In genomic region chr16:57016301-57016700, GRCh38 we compare ENCODE assay signal across 24 cellular contexts. TPM values are rescaled to one million over a fixed set of nuclear protein-coding genes. Genes with fewer than 3 reads are reported as not detected.
DNase-seq lines count a peak whose midpoint lies in the region; ATAC-seq, FAIRE-seq and TF ChIP-seq lines count a peak whose summit lies in the region.
"Had no signal": no experiment of that assay in that cellular context is flagged by ENCODE, and none has a peak within 500 bp of the region (broad histone marks: within the 10 kb centered on the region; RNA-seq: fewer than 3 reads in every experiment).

No MANE protein-coding gene starts in this region.

- H3K27ac ChIP-seq in Karpas-422 (ENCODE audit: low read length) = 0 out of 2 replicates have a peak overlapping the region, but pooled peaks have one; percentile 41
- H3K27ac ChIP-seq: brain microvascular endothelial cell, tibial nerve, VCaP had no signal

- H3K36me3 Mint-ChIP-seq in activated T-cell treated with anti-CD3 and anti-CD28 coated beads, Interleukin-2, amount 50 U/mL, for 72 hours (ENCODE audit: insufficient read depth in 2 of 2) = peaks cover 18 to 45% of the 10 kb centered on the region in 2 donors
- peaks cover 45% of the 10 kb centered on the region for H3K36me3 Mint-ChIP-seq in activated naive CD8-positive, alpha-beta T cell treated with anti-CD3 and anti-CD28 coated beads, Interleukin-2, amount 10 ng/mL, durations not matched to agents 7 days and 5 days

- TF ChIP-seq POLR2A in GM12891 (IDR thresholded peaks at IDR 0.05; ENCODE audit: low read depth, low read length) = no peak

- no peak for DNase-seq in activated T-cell treated with anti-CD3 and anti-CD28 coated beads, Interleukin-2, amount 50 U/mL, for 72 hours
- DNase-seq in activated T-cell treated with anti-CD3 and anti-CD28 coated beads for 4 hours (no peak), Karpas-422 (no peak), putamen (ENCODE audit: low spot score) (peak; percentile 36), GM12891 (ENCODE audit: insufficient read length, low spot score) (no peak), DMS 273 treated with DMSO at 0.1 percent for 48 hours (lab: John Stamatoyannopoulos, UW) (no peak)
- DNase-seq in activated naive CD8-positive, alpha-beta T cell treated with anti-CD3 and anti-CD28 coated beads, Interleukin-2, amount 10 ng/mL, durations not matched to agents 7 days and 5 days = no peak
- DNase-seq: brain microvascular endothelial cell, cortex of kidney, DMS79, KG1, MV-4-11, NCI-H187, NCI-H748 treated with DMSO at 0.1 percent for 48 hours, OCI-M1, SW 1271 had no signal

- no peak overlapping the region for H3K4me3 ChIP-seq in Karpas-422 (ENCODE audit: low read length)
- H3K4me3 ChIP-seq: tibial nerve had no signal

- FAIRE-seq in GM12891 (lab: Jason Lieb, UNC) = no peak
- FAIRE-seq: endothelial cell of umbilical vein, GM12892, H54 had no signal

- peaks cover 85% of the 10 kb centered on the region for H3K4me1 Mint-ChIP-seq in activated T-cell treated with anti-CD3 and anti-CD28 coated beads, Interleukin-2, amount 50 U/mL, for 72 hours (ENCODE audit: low read depth)
- peaks cover 59% of the 10 kb centered on the region for H3K4me1 Mint-ChIP-seq in activated naive CD8-positive, alpha-beta T cell treated with anti-CD3 and anti-CD28 coated beads, Interleukin-2, amount 10 ng/mL, durations not matched to agents 7 days and 5 days

- peaks cover 58% of the 10 kb centered on the region for H3K4me1 ChIP-seq in Karpas-422 (ENCODE audit: low read length)

- H3K9me2 ChIP-seq in Karpas-422 (replicated peaks; ENCODE audit: insufficient read depth, low read length) = no peaks in the 10 kb centered on the region

- H3K79me2 ChIP-seq in Karpas-422 (ENCODE audit: low read length) = peaks cover 41% of the 10 kb centered on the region

- peak overlapping the region; percentile 72 for H3K27ac Mint-ChIP-seq in activated T-cell treated with anti-CD3 and anti-CD28 coated beads, Interleukin-2, amount 50 U/mL, for 72 hours
- H3K27ac Mint-ChIP-seq in activated naive CD8-positive, alpha-beta T cell treated with anti-CD3 and anti-CD28 coated beads, Interleukin-2, amount 10 ng/mL, durations not matched to agents 7 days and 5 days = peak overlapping the region; percentile 62

- H3K27me3 ChIP-seq in Karpas-422 (ENCODE audit: low read length) = no peaks in the 10 kb centered on the region
- H3K27me3 ChIP-seq: brain microvascular endothelial cell, tibial nerve had no signal

- ATAC-seq in activated T-cell treated with anti-CD3 and anti-CD28 coated beads, Interleukin-2, amount 50 U/mL, for 72 hours (replicated peaks in 1 of 2) = no peak
- ATAC-seq in activated naive CD8-positive, alpha-beta T cell treated with anti-CD3 and anti-CD28 coated beads, Interleukin-2, amount 10 ng/mL, durations not matched to agents 7 days and 5 days (ENCODE audit: low read depth) = no peak
- no peak for ATAC-seq in GM19467 (IDR thresholded peaks at IDR 0.05; ENCODE audit: unreplicated experiment)
- ATAC-seq: Right ventricle myocardium inferior had no signal

- no peak overlapping the region for H3K4me2 ChIP-seq in Karpas-422 (ENCODE audit: low read depth, low read length, poor library complexity, severe bottlenecking)

- no peaks in the 10 kb centered on the region for H3K27me3 Mint-ChIP-seq in activated T-cell treated with anti-CD3 and anti-CD28 coated beads, Interleukin-2, amount 50 U/mL, for 72 hours (ENCODE audit: low read depth)
- no peaks in the 10 kb centered on the region for H3K27me3 Mint-ChIP-seq in activated naive CD8-positive, alpha-beta T cell treated with anti-CD3 and anti-CD28 coated beads, Interleukin-2, amount 10 ng/mL, durations not matched to agents 7 days and 5 days

- H3K9me3 ChIP-seq in Karpas-422 (ENCODE audit: low read length) = no peaks in the 10 kb centered on the region

- POLR2A ChIA-PET in activated naive CD8-positive, alpha-beta T cell treated with anti-CD3 and anti-CD28 coated beads, Interleukin-2, amount 10 ng/mL, durations not matched to agents 7 days and 5 days (lab: Charles Lee) = interaction anchor here (0.6 to 1.4 kb wide), 3 partner anchors 21 to 27 kb away, joined by 3 read pairs; partner anchors contain the start of gene NLRC5

- no peak overlapping the region for H2AFZ ChIP-seq in Karpas-422 (ENCODE audit: low read length)

- H3K4me3 Mint-ChIP-seq in activated T-cell treated with anti-CD3 and anti-CD28 coated beads, Interleukin-2, amount 50 U/mL, for 72 hours = peak overlapping the region; percentile 15 to 71
- H3K4me3 Mint-ChIP-seq in activated naive CD8-positive, alpha-beta T cell treated with anti-CD3 and anti-CD28 coated beads, Interleukin-2, amount 10 ng/mL, durations not matched to agents 7 days and 5 days = peak overlapping the region; percentile 48

- no peak overlapping the region for H3K9ac ChIP-seq in Karpas-422 (ENCODE audit: low read length)

- no peaks in the 10 kb centered on the region for H3K9me3 Mint-ChIP-seq in activated T-cell treated with anti-CD3 and anti-CD28 coated beads, Interleukin-2, amount 50 U/mL, for 72 hours
- no peaks in the 10 kb centered on the region for H3K9me3 Mint-ChIP-seq in activated naive CD8-positive, alpha-beta T cell treated with anti-CD3 and anti-CD28 coated beads, Interleukin-2, amount 10 ng/mL, durations not matched to agents 7 days and 5 days

- peaks cover 16% of the 10 kb centered on the region for H3K36me3 ChIP-seq in Karpas-422 (ENCODE audit: insufficient read depth, low read length)

- H4K20me1 ChIP-seq in Karpas-422 (ENCODE audit: insufficient read depth, low read depth, low read length) = no peaks in the 10 kb centered on the region

TF ChIP-seq in GM12891, 5 proteins besides CTCF, POLR2A, EP300 and RAD21:
- no peak for TF ChIP-seq POLR2AphosphoS5 (IDR thresholded peaks at IDR 0.05; ENCODE audit: low read depth, low read length)
- TF ChIP-seq SPI1 (IDR thresholded peaks at IDR 0.05; ENCODE audit: low read depth, low read length) = no peak
- TF ChIP-seq POU2F2 (IDR thresholded peaks at IDR 0.05; ENCODE audit: low read depth, low read length) = no peak
- no peak for TF ChIP-seq PAX5 (IDR thresholded peaks at IDR 0.05; ENCODE audit: insufficient read depth, low read length, severe bottlenecking)
- TF ChIP-seq TAF1 (IDR thresholded peaks at IDR 0.05; ENCODE audit: low read depth, low read length) = no peak

RNA-seq across cellular contexts. Expression of gene NLRC5, which starts 26.9 kb away (rescaled TPM):
- 100 to 1,000 TPM; 239 to 256 TPM for total RNA-seq in activated T-cell treated with anti-CD3 and anti-CD28 coated beads, Interleukin-2, amount 50 U/mL, for 72 hours
- 103 and 116 TPM in 2 replicates for total RNA-seq in Karpas-422 (2014; rRNA removed; shearing (Covaris generic); ENCODE audit: low replicate concordance)
- 100 to 1,000 TPM; 401 to 414 TPM for total RNA-seq in activated naive CD8-positive, alpha-beta T cell treated with anti-CD3 and anti-CD28 coated beads, Interleukin-2, amount 10 ng/mL, durations not matched to agents 7 days and 5 days
- 44.7 TPM for polyA plus RNA-seq in GM12891 (2012; ENCODE audit: low read depth, missing spikeins)
- polyA plus RNA-seq: neural cell had no signal

RNA-seq across cellular contexts. Expression of gene CETP, which starts 54.6 kb away (rescaled TPM):
- under 1 TPM in 1 of 2 donors, not detected in 1; 0.36 TPM for total RNA-seq in activated T-cell treated with anti-CD3 and anti-CD28 coated beads, Interleukin-2, amount 50 U/mL, for 72 hours
- total RNA-seq in Karpas-422 (2014; rRNA removed; shearing (Covaris generic); ENCODE audit: low replicate concordance) = 0.32 and 0.48 TPM in 2 replicates
- not detected for total RNA-seq in activated naive CD8-positive, alpha-beta T cell treated with anti-CD3 and anti-CD28 coated beads, Interleukin-2, amount 10 ng/mL, durations not matched to agents 7 days and 5 days
- polyA plus RNA-seq in GM12891 (2012; ENCODE audit: low read depth, missing spikeins) = 7.3 TPM
- total RNA-seq: tibial nerve had no signal
- polyA plus RNA-seq: neural cell had no signal
